19 cellular contexts compared by ENCODE assay signal in genomic region chr2:230634146-230634545, GRCh38.
DNase-seq lines count a peak whose midpoint lies in the region; ATAC-seq and TF ChIP-seq lines count a peak whose summit lies in the region.
"Had no signal": no experiment of that assay in that cellular context is flagged by ENCODE, and none has a peak within 500 bp of the region (broad histone marks: within the 10 kb centered on the region; RNA-seq: fewer than 3 reads in every experiment).

No MANE protein-coding gene starts in this region.

- H3K4me2 ChIP-seq in GM23248 (ENCODE audit: unreplicated experiment) (no peak overlapping the region), OCI-LY1 (ENCODE audit: low read length) (no peak overlapping the region)

- no peaks in the 10 kb centered on the region for H3K36me3 ChIP-seq in GM23248 (ENCODE audit: low read depth)
- no peaks in the 10 kb centered on the region for H3K36me3 ChIP-seq in OCI-LY1 (ENCODE audit: insufficient read depth, low read length)
- H3K36me3 ChIP-seq: BE2C had no signal

- H3F3A ChIP-seq in GM23248 (ENCODE audit: insufficient read depth) (no peaks in the 10 kb centered on the region), OCI-LY1 (ENCODE audit: insufficient read depth, low read length) (0 out of 2 replicates have a peak, but pooled peaks cover 4% of the 10 kb centered on the region)

- no peaks in the 10 kb centered on the region for H3K27me3 ChIP-seq in GM23248 (replicated peaks; ENCODE audit: insufficient read depth)
- no peaks in the 10 kb centered on the region for H3K27me3 ChIP-seq in OCI-LY1 (ENCODE audit: insufficient read depth, low read length)
- H3K27me3 ChIP-seq: BE2C had no signal

- H2AFZ ChIP-seq in GM23248 (0 out of 2 replicates have a peak overlapping the region, but pooled peaks have one; percentile 21), OCI-LY1 (ENCODE audit: low read length) (no peak overlapping the region)

- H3K79me2 ChIP-seq in GM23248 (ENCODE audit: insufficient read depth) = no peaks in the 10 kb centered on the region
- no peaks in the 10 kb centered on the region for H3K79me2 ChIP-seq in OCI-LY1 (ENCODE audit: insufficient read depth, low read length)

- ATAC-seq in HG03280 (IDR thresholded peaks at IDR 0.05; ENCODE audit: unreplicated experiment) (no peak), GM18907 (IDR thresholded peaks at IDR 0.05; ENCODE audit: unreplicated experiment) (no peak)

- TF ChIP-seq CTCF in OCI-LY1 (IDR thresholded peaks at IDR 0.05; ENCODE audit: low read length) = no peak
- no peak for TF ChIP-seq CTCF in fibroblast of the aortic adventitia (IDR thresholded peaks at IDR 0.05; ENCODE audit: insufficient read depth, low read length)

- H3K9ac ChIP-seq in GM23248 = no peak overlapping the region
- no peak overlapping the region for H3K9ac ChIP-seq in OCI-LY1 (ENCODE audit: low read length)

- H4K20me1 ChIP-seq in GM23248 (ENCODE audit: insufficient read depth) (no peaks in the 10 kb centered on the region), OCI-LY1 (ENCODE audit: insufficient read depth, low read length) (no peaks in the 10 kb centered on the region)

- no peak for DNase-seq in GM23248
- peak; percentile 47 for DNase-seq in dedifferentiated amniotic fluid mesenchymal stem cell (ENCODE audit: extremely low spot score)
- peak; percentile 16 for DNase-seq in fibroblast of the aortic adventitia (ENCODE audit: low read depth)
- no peak for DNase-seq in 8988T
- DNase-seq: ACHN; BE2C; C1 segment of cervical spinal cord; CD4-positive, CD25-positive, alpha-beta regulatory T cell; CD8-positive, alpha-beta memory T cell; COR-L47; DMS 273 treated with DMSO at 0.1 percent for 48 hours; DND-41; EL; H9 had no signal

- in situ Hi-C loops in GM23248 (cut with MboI) = no loop called here

- no peaks in the 10 kb centered on the region for H3K4me1 ChIP-seq in GM23248 (ENCODE audit: insufficient read depth)
- H3K4me1 ChIP-seq in OCI-LY1 (ENCODE audit: insufficient read depth, low read length, severe bottlenecking) = peaks cover 26% of the 10 kb centered on the region
- H3K4me1 ChIP-seq: BE2C had no signal

- WGBS in GM23248 (ENCODE audit: low coverage in 1 of 2, low lambda C conversion rate in 2 of 2, missing lambda C conversion rate in 2 of 2), 2 experiments = 4 to 5% methylated on average over 1 of the region's 1 CpG

- H3K9me3 ChIP-seq in GM23248 (ENCODE audit: low read depth) = no peaks in the 10 kb centered on the region
- H3K9me3 ChIP-seq in OCI-LY1 (ENCODE audit: low read length) = no peaks in the 10 kb centered on the region
- H3K9me3 ChIP-seq: BE2C had no signal

- H3K9me2 ChIP-seq in GM23248 (ENCODE audit: insufficient read depth) (no peaks in the 10 kb centered on the region), OCI-LY1 (ENCODE audit: low read depth, low read length) (no peaks in the 10 kb centered on the region)

- H3K27ac ChIP-seq in GM23248 (no peak overlapping the region), OCI-LY1 (ENCODE audit: low read depth, low read length, poor library complexity, severe bottlenecking) (peak overlapping the region; percentile 81)
- H3K27ac ChIP-seq: HL-60 had no signal

- no peak overlapping the region for H3K4me3 ChIP-seq in GM23248
- no peak overlapping the region for H3K4me3 ChIP-seq in OCI-LY1 (ENCODE audit: low read depth, low read length, poor library complexity, severe bottlenecking)
- no peak overlapping the region for H3K4me3 ChIP-seq in fibroblast of the aortic adventitia (ENCODE audit: low read depth, low read length)
- H3K4me3 ChIP-seq: GM12878 had no signal

Comparison
In these comparisons a context has a peak if more than half of its experiments do, and no peak if none do; other contexts are left out.
1. DNase-seq: peak in dedifferentiated amniotic fluid mesenchymal stem cell (single experiment) and fibroblast of the aortic adventitia (single experiment); none in GM23248 (single experiment) and 8988T (single experiment).